In genomic region chr12:79023261-79023660, GRCh38 we compare ENCODE assay signal across 24 cellular contexts.
"Had no signal": no experiment of that assay in that cellular context is flagged by ENCODE, and none has a peak within 500 bp of the region (broad histone marks: within the 10 kb centered on the region; RNA-seq: fewer than 3 reads in every experiment).

No MANE protein-coding gene starts in this region.

- ATAC-seq: effector memory CD8-positive, alpha-beta T cell; esophagus mucosa; gastrocnemius medialis; naive thymus-derived CD4-positive, alpha-beta T cell; stimulated activated naive CD8-positive, alpha-beta T cell treated with anti-CD3 and anti-CD28 coated beads, Interleukin-15, Interleukin-2, amounts not matched to agents 100 U/mL and 50 U/mL, for 24 hours had no signal

- H3K27ac ChIP-seq: gastrocnemius medialis, hepatocyte, neural progenitor cell, right atrium auricular region, testis, transverse colon, uterus, VCaP had no signal

- H3K4me1 ChIP-seq: gastrocnemius medialis, neural progenitor cell, right atrium auricular region, testis, transverse colon, uterus had no signal

- H3K36me3 ChIP-seq: gastrocnemius medialis, neural progenitor cell, right atrium auricular region, transverse colon, uterus had no signal

- H3K4me2 ChIP-seq: hepatocyte, neural progenitor cell had no signal

- H3K9ac ChIP-seq: neural progenitor cell had no signal

- H3K9me3 ChIP-seq: gastrocnemius medialis, right atrium auricular region, testis, transverse colon, uterus had no signal

- DNase-seq: activated CD4-positive, alpha-beta T cell treated with anti-CD3 and anti-CD28 coated beads for 48 hours; activated CD4-positive, alpha-beta T cell treated with anti-CD3 and anti-CD28 coated beads, Interleukin-2, amount 50 U/mL, for 48 hours; activated CD8-positive, alpha-beta memory T cell treated with anti-CD3 and anti-CD28 coated beads for 24 hours; activated effector memory CD4-positive, alpha-beta T cell treated with Interleukin-2 at 50 U/mL for 16 hours; activated naive CD4-positive, alpha-beta T cell treated with Interleukin-2 at 50 U/mL for 16 hours; anterior cingulate cortex; cortex of kidney; effector memory CD8-positive, alpha-beta T cell; gastrocnemius medialis; islet precursor cell; midbrain; naive thymus-derived CD4-positive, alpha-beta T cell; occipital lobe; stimulated activated CD4-positive, alpha-beta T cell treated with anti-CD3 and anti-CD28 coated beads, Interleukin-4, amount 100 ng/mL, for 1 hour; stimulated activated naive CD8-positive, alpha-beta T cell treated with anti-CD3 and anti-CD28 coated beads, Interleukin-15, Interleukin-2, amounts not matched to agents 100 U/mL and 50 U/mL, for 24 hours; T-helper 9 cell; testis; transverse colon; uterus had no signal

- H3K4me3 ChIP-seq: gastrocnemius medialis, hepatocyte, neural progenitor cell, right atrium auricular region, testis, transverse colon, uterus had no signal

- H3K27me3 ChIP-seq: gastrocnemius medialis, hepatocyte, neural progenitor cell, right atrium auricular region, testis, transverse colon, uterus had no signal

- H2AFZ ChIP-seq: hepatocyte, neural progenitor cell had no signal

- H3K79me2 ChIP-seq: hepatocyte had no signal
